Comparison of ENCODE assay signal across 31 cellular contexts in genomic region chr10:106917452-106918055, GRCh38.
DNase-seq lines count a peak whose midpoint lies in the region; ATAC-seq and TF ChIP-seq lines count a peak whose summit lies in the region.
"Had no signal": no experiment of that assay in that cellular context is flagged by ENCODE, and none has a peak within 500 bp of the region (broad histone marks: within the 10 kb centered on the region; RNA-seq: fewer than 3 reads in every experiment).

No MANE protein-coding gene starts in this region.

- H3K36me3 ChIP-seq in breast epithelium (no peaks in the 10 kb centered on the region), WERI-Rb-1 (no peaks in the 10 kb centered on the region), left lung (no peaks in the 10 kb centered on the region), transverse colon (no peaks in the 10 kb centered on the region)
- H3K36me3 ChIP-seq: neural progenitor cell, uterus had no signal

- intact Hi-C loops in MCF 10A (cut with micrococcal nuclease) (no loop called here), breast epithelium (cut with DNase I; ENCODE audit: low total_unique reads) (no loop called here), left lung (cut with DNase I) (no loop called here), transverse colon (cut with DNase I; ENCODE audit: low total_unique reads) (no loop called here)

- H3K4me3 Mint-ChIP-seq in MCF 10A (ENCODE audit: unreplicated experiment): no peak overlapping the region
- H3K4me3 Mint-ChIP-seq: activated CD4-positive, alpha-beta T cell treated with anti-CD3 and anti-CD28 coated beads, Interleukin-2, amount 10 ng/mL, durations not matched to agents 7 days and 5 days; activated CD8-positive, alpha-beta memory T cell treated with anti-CD3 and anti-CD28 coated beads, Interleukin-2, amount 10 ng/mL, durations not matched to agents 7 days and 5 days; brain; CD8-positive, alpha-beta memory T cell; neural progenitor cell; stimulated activated effector memory CD8-positive, alpha-beta T cell treated with anti-CD3 and anti-CD28 coated beads, Interleukin-12 subunit alpha, Interleukin-12 subunit beta, amount 100 ng/mL, for 72 hours; WTC11 had no signal

- H3K9me3 Mint-ChIP-seq in MCF 10A (ENCODE audit: unreplicated experiment): no peaks in the 10 kb centered on the region
- H3K9me3 Mint-ChIP-seq: activated CD4-positive, alpha-beta T cell treated with anti-CD3 and anti-CD28 coated beads, Interleukin-2, amount 10 ng/mL, durations not matched to agents 7 days and 5 days; brain; WTC11 had no signal

- no peaks in the 10 kb centered on the region for H3K27me3 Mint-ChIP-seq in MCF 10A (ENCODE audit: insufficient read depth, unreplicated experiment)
- H3K27me3 Mint-ChIP-seq: activated CD4-positive, alpha-beta T cell treated with anti-CD3 and anti-CD28 coated beads, Interleukin-2, amount 10 ng/mL, durations not matched to agents 7 days and 5 days; activated CD8-positive, alpha-beta memory T cell treated with anti-CD3 and anti-CD28 coated beads, Interleukin-2, amount 10 ng/mL, durations not matched to agents 7 days and 5 days; brain; CD8-positive, alpha-beta memory T cell had no signal

- no peaks in the 10 kb centered on the region for H3K36me3 Mint-ChIP-seq in MCF 10A (ENCODE audit: insufficient read depth, unreplicated experiment)
- H3K36me3 Mint-ChIP-seq: activated CD8-positive, alpha-beta memory T cell treated with anti-CD3 and anti-CD28 coated beads, Interleukin-2, amount 10 ng/mL, durations not matched to agents 7 days and 5 days; brain; CD8-positive, alpha-beta memory T cell; stimulated activated effector memory CD8-positive, alpha-beta T cell treated with anti-CD3 and anti-CD28 coated beads, Interleukin-12 subunit alpha, Interleukin-12 subunit beta, amount 100 ng/mL, for 72 hours; WTC11 had no signal

- WGBS in transverse colon (ENCODE audit: low coverage in 1 of 2), 2 donors: 23 to 30% methylated on average over 3 to 4 of the region's 4 CpGs

- no peaks in the 10 kb centered on the region for H3K4me1 Mint-ChIP-seq in MCF 10A (ENCODE audit: insufficient read depth, unreplicated experiment)
- H3K4me1 Mint-ChIP-seq: activated CD4-positive, alpha-beta T cell treated with anti-CD3 and anti-CD28 coated beads, Interleukin-2, amount 10 ng/mL, durations not matched to agents 7 days and 5 days; activated CD8-positive, alpha-beta memory T cell treated with anti-CD3 and anti-CD28 coated beads, Interleukin-2, amount 10 ng/mL, durations not matched to agents 7 days and 5 days; CD8-positive, alpha-beta memory T cell; stimulated activated effector memory CD8-positive, alpha-beta T cell treated with anti-CD3 and anti-CD28 coated beads, Interleukin-12 subunit alpha, Interleukin-12 subunit beta, amount 100 ng/mL, for 72 hours had no signal

- in situ Hi-C loops in transverse colon (cut with MboI; ENCODE audit: low pct_ligation_motif_present in 1 of 4, low pct_unique_long_range_greater_than_20kb in 1 of 4, low sequenced_read_pairs in 3 of 4): no loop called here

- H3K27ac ChIP-seq in breast epithelium: no peak overlapping the region
- H3K27ac ChIP-seq in WERI-Rb-1: no peak overlapping the region
- no peak overlapping the region for H3K27ac ChIP-seq in left lung
- no peak overlapping the region for H3K27ac ChIP-seq in transverse colon
- H3K27ac ChIP-seq: neural progenitor cell, uterus had no signal

- no peak overlapping the region for H3K4me3 ChIP-seq in breast epithelium
- H3K4me3 ChIP-seq in WERI-Rb-1 (ENCODE audit: low read depth, low read length): no peak overlapping the region
- no peak overlapping the region for H3K4me3 ChIP-seq in left lung
- H3K4me3 ChIP-seq in transverse colon: no peak overlapping the region
- H3K4me3 ChIP-seq: neural progenitor cell, uterus had no signal

- no peak for TF ChIP-seq CTCF in MCF 10A (IDR thresholded peaks at IDR 0.05; ENCODE audit: unreplicated experiment)
- no peak for TF ChIP-seq CTCF in breast epithelium (IDR thresholded peaks at IDR 0.05)
- 0 out of 2 replicates have a peak, but pooled peaks have one; percentile 4 for TF ChIP-seq CTCF in WERI-Rb-1 (IDR thresholded peaks at IDR 0.05; ENCODE audit: low read depth, low read length)
- TF ChIP-seq CTCF in left lung (IDR thresholded peaks at IDR 0.05): no peak
- TF ChIP-seq CTCF in transverse colon (IDR thresholded peaks at IDR 0.05): no peak

- BruUV-seq in MCF 10A (replicated peaks; lab: Mats Ljungman, UMichigan): no TSS peak

- CTCF ChIA-PET in MCF 10A (lab: Yijun Ruan, JAX): interaction anchor here (1.0 to 1.1 kb wide), 3 partner anchors 9 to 305 kb away, joined by 3 to 4 read pairs (median 3); no protein-coding TSS in a partner anchor

- H3K9me3 ChIP-seq in breast epithelium: no peaks in the 10 kb centered on the region
- H3K9me3 ChIP-seq in WERI-Rb-1 (ENCODE audit: severe bottlenecking): no peaks in the 10 kb centered on the region
- H3K9me3 ChIP-seq in left lung: no peaks in the 10 kb centered on the region
- no peaks in the 10 kb centered on the region for H3K9me3 ChIP-seq in transverse colon
- H3K9me3 ChIP-seq: uterus had no signal

- no peak for TF ChIP-seq POLR2A in breast epithelium (IDR thresholded peaks at IDR 0.05)
- no peak for TF ChIP-seq POLR2A in transverse colon (IDR thresholded peaks at IDR 0.05)

- POLR2A ChIA-PET in MCF 10A (lab: Yijun Ruan, JAX): interaction anchor here (1.0 kb wide), 1 partner anchor 11 kb away, joined by 3 read pairs; no protein-coding TSS in a partner anchor

- no peak for TF ChIP-seq EP300 in transverse colon (IDR thresholded peaks at IDR 0.05; ENCODE audit: low read depth)

- no peaks in the 10 kb centered on the region for H3K4me1 ChIP-seq in breast epithelium
- H3K4me1 ChIP-seq in left lung: peaks cover 0 to 3% of the 10 kb centered on the region in 2 donors
- H3K4me1 ChIP-seq in transverse colon: no peaks in the 10 kb centered on the region
- H3K4me1 ChIP-seq: uterus had no signal

- DNase-seq in MCF 10A (ENCODE audit: unreplicated experiment) (peak; percentile 40), breast epithelium (ENCODE audit: low spot score in 2 of 2) (no peak), WERI-Rb-1 (peak; percentile 63), left lung (peak in 1 of 2 donors; percentile 42), transverse colon (peak; percentile 9), germinal center (ENCODE audit: low spot score) (no peak), GM19238 (ENCODE audit: insufficient read length, low spot score) (no peak)
- DNase-seq in NK-92 treated with Interleukin-12 subunit alpha and Interleukin-12 subunit beta, amount 100 ng/mL, for 24 hours (lab: John Stamatoyannopoulos, UW): no peak
- DNase-seq: activated CD4-positive, alpha-beta T cell treated with anti-CD3 and anti-CD28 coated beads, Interleukin-2, amount 10 ng/mL, durations not matched to agents 7 days and 5 days; activated CD8-positive, alpha-beta memory T cell treated with anti-CD3 and anti-CD28 coated beads, Interleukin-2, amount 10 ng/mL, durations not matched to agents 7 days and 5 days; activated naive CD4-positive, alpha-beta T cell; activated T-cell treated with anti-CD3 and anti-CD28 coated beads, Interleukin-2, amount 50 U/mL, for 48 hours; AML-193; CD8-positive, alpha-beta memory T cell; DMS 273 treated with DMSO at 0.1 percent for 48 hours; glutamatergic neuron; kidney; mesenchymal stem cell; NCI-H2081 treated with DMSO at 0.1 percent for 48 hours; NCI-H345; NCI-H774; stimulated activated CD4-positive, alpha-beta T cell treated with anti-CD3 and anti-CD28 coated beads, Interleukin-4, amount 100 ng/mL, for 24 hours; substantia nigra; SW 1271; T1000 had no signal

- no peak overlapping the region for H3K27ac Mint-ChIP-seq in MCF 10A (ENCODE audit: low read depth, unreplicated experiment)
- H3K27ac Mint-ChIP-seq: activated CD4-positive, alpha-beta T cell treated with anti-CD3 and anti-CD28 coated beads, Interleukin-2, amount 10 ng/mL, durations not matched to agents 7 days and 5 days; activated CD8-positive, alpha-beta memory T cell treated with anti-CD3 and anti-CD28 coated beads, Interleukin-2, amount 10 ng/mL, durations not matched to agents 7 days and 5 days; brain; CD8-positive, alpha-beta memory T cell; neural progenitor cell; stimulated activated effector memory CD8-positive, alpha-beta T cell treated with anti-CD3 and anti-CD28 coated beads, Interleukin-12 subunit alpha, Interleukin-12 subunit beta, amount 100 ng/mL, for 72 hours; WTC11 had no signal

- H3K27me3 ChIP-seq in breast epithelium: no peaks in the 10 kb centered on the region
- H3K27me3 ChIP-seq in WERI-Rb-1 (ENCODE audit: insufficient read depth, low read depth, severe bottlenecking): no peaks in the 10 kb centered on the region
- H3K27me3 ChIP-seq in left lung: no peaks in the 10 kb centered on the region
- H3K27me3 ChIP-seq in transverse colon: no peaks in the 10 kb centered on the region
- H3K27me3 ChIP-seq: neural progenitor cell had no signal

- peak; percentile 91 for ATAC-seq in left lung
- ATAC-seq: activated CD8-positive, alpha-beta memory T cell treated with anti-CD3 and anti-CD28 coated beads, Interleukin-2, amount 10 ng/mL, durations not matched to agents 7 days and 5 days; sciatic nerve; stimulated activated effector memory CD8-positive, alpha-beta T cell treated with anti-CD3 and anti-CD28 coated beads, Interleukin-12 subunit alpha, Interleukin-12 subunit beta, amount 100 ng/mL, for 72 hours; WTC11 had no signal

Comparison
In these comparisons a context has a peak if more than half of its experiments do, and no peak if none do; other contexts are left out.
1. DNase-seq: peak in MCF 10A (single experiment), WERI-Rb-1 (single experiment) and transverse colon (single experiment); none in breast epithelium (0 of 2), germinal center (single experiment), NK-92 treated with Interleukin-12 subunit alpha and Interleukin-12 subunit beta, amount 100 ng/mL, for 24 hours (single experiment) and GM19238 (single experiment).